In the genomic region with DNA sequence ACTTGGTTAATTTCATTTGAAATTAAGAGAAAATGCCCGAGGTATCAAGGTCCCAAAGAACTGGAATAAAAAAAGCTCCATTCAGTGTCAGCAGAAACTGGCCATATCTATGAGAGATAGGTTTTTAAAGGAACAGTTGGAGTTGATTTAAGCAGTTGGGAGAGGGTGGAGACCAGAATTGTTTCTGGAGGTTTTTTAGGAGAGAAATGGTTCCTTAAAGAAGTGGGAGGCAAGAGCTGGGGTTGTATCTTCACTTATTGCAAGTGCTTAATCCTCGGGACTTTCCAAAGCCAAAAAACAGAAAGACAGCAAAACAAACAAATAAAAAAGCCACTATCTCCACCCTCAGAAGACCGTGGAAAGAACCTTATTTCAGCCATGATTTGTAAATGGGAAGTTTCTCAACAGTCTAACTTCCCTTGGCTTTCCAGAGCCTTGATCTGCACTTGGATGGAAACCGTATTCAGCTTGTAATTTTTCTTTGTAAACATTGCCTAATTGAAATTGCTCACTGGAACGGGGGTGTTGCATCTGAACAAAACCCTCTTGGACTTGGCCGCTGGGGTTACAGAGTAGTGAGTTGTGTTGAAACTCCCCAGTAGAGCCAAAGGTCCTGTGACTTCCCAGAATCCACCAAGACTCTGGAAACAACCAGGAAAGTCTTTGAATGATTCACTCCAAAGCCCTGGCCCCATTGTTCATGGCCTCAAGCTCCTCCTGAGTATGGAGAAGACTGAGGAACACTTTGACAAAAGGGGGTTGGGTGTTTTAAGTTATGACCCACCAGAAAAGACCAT, we compare ENCODE assay signal across 9 cellular contexts.
DNase-seq lines count a peak whose midpoint lies in the region; ATAC-seq and TF ChIP-seq lines count a peak whose summit lies in the region.
"Had no signal": no experiment of that assay in that cellular context is flagged by ENCODE, and none has a peak within 500 bp of the region (broad histone marks: within the 10 kb centered on the region; RNA-seq: fewer than 3 reads in every experiment).

No MANE protein-coding gene starts in this region.

- no peaks in the 10 kb centered on the region for H3K27me3 ChIP-seq in psoas muscle (ENCODE audit: insufficient read depth in 3 of 3, low read length in 2 of 3)

- peak; percentile 85 for DNase-seq in CD14-positive monocyte (ENCODE audit: low spot score)
- DNase-seq in SKM-1 (lab: John Stamatoyannopoulos, UW; ENCODE audit: unreplicated experiment) = peak; percentile 47
- peak; percentile 95 for DNase-seq in fibroblast of the aortic adventitia (ENCODE audit: low read depth)
- peak; percentile 67 to 78 for DNase-seq in psoas muscle
- no peak for DNase-seq in SW480 (ENCODE audit: low spot score)
- DNase-seq in GM20000 (ENCODE audit: low spot score) = no peak
- DNase-seq: DND-41 had no signal

- peaks cover 0 to 5% (median 2%) of the 10 kb centered on the region in 3 donors for H3K27me3 Mint-ChIP-seq in CD14-positive monocyte (ENCODE audit: low read depth in 3 of 3)

- WGBS in psoas muscle, 3 donors = 41 to 59% (median 44%) methylated on average over 6 of the region's 6 CpGs

- no peaks in the 10 kb centered on the region for H3K4me1 ChIP-seq in psoas muscle

- peak overlapping the region; percentile 34 for H3K27ac ChIP-seq in psoas muscle

- H3K9me3 ChIP-seq in psoas muscle = no peaks in the 10 kb centered on the region

- peak overlapping the region; percentile 98 to 100 (median 100) for H3K27ac Mint-ChIP-seq in CD14-positive monocyte

- H3K36me3 ChIP-seq in psoas muscle (ENCODE audit: insufficient read depth in 1 of 2, low read depth in 1 of 2) = no peaks in the 10 kb centered on the region

- ATAC-seq in psoas muscle (peak; percentile 61 to 78 (median 74)), HG02840 (IDR thresholded peaks at IDR 0.05; ENCODE audit: low FRiP score, unreplicated experiment) (no peak), GM18517 (IDR thresholded peaks at IDR 0.05; ENCODE audit: unreplicated experiment) (no peak)

- TF ChIP-seq CTCF in CD14-positive monocyte (IDR thresholded peaks at IDR 0.05) (no peak), fibroblast of the aortic adventitia (IDR thresholded peaks at IDR 0.05; ENCODE audit: insufficient read depth, low read length) (no peak), psoas muscle (IDR thresholded peaks at IDR 0.05) (no peak), GM20000 (IDR thresholded peaks at IDR 0.05; ENCODE audit: extremely low read depth, missing control alignments) (no peak)

- H3K36me3 Mint-ChIP-seq in CD14-positive monocyte = peaks cover 3 to 7% of the 10 kb centered on the region in 2 donors

- H3K4me3 Mint-ChIP-seq in CD14-positive monocyte = peak overlapping the region in 1 of 2 donors; percentile 65

- H3K4me3 ChIP-seq in fibroblast of the aortic adventitia (ENCODE audit: low read depth, low read length) (no peak overlapping the region), psoas muscle (no peak overlapping the region)

- H3K4me1 Mint-ChIP-seq in CD14-positive monocyte = peaks cover 64% of the 10 kb centered on the region

- peaks cover 0 to 5% (median 0%) of the 10 kb centered on the region in 7 donors for H3K9me3 Mint-ChIP-seq in CD14-positive monocyte

- intact Hi-C loops in CD14-positive monocyte (cut with micrococcal nuclease) (loop anchor here (5.0 to 10.0 kb wide), 7 partner anchors 34 to 299 kb away; no protein-coding TSS in a partner anchor), psoas muscle (cut with DNase I) (no loop called here)

Comparison
In these comparisons a context has a peak if more than half of its experiments do, and no peak if none do; other contexts are left out.
1. DNase-seq: peak in CD14-positive monocyte (single experiment), SKM-1 (single experiment), fibroblast of the aortic adventitia (single experiment) and psoas muscle (2 of 2); none in SW480 (single experiment) and GM20000 (single experiment).
2. ATAC-seq: peak in psoas muscle (4 of 4); none in HG02840 (single experiment) and GM18517 (single experiment).
3. intact Hi-C loops: an anchor here in CD14-positive monocyte (5.0 to 10.0 kb wide); none called in psoas muscle.